In the genomic region with DNA sequence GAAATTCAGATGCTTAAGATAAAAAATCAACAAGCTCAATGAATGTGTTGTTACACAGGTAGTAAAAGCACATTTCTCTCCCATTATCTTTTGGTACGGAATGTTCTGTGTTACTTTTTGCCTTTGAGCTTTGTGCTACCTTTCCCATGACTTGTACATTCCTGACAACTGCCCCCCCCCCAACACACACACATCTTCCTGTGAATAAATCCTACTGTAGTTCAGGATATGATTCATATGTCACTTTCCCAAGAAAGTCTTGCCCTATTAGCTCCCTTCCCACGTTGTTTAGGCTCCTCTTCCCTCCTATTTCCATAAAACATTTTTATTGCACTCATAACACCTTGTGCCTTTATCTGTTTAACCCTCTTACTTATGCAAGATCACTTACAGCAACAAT, we compare ENCODE assay signal across 19 cellular contexts.
DNase-seq lines count a peak whose midpoint lies in the region; TF ChIP-seq lines count a peak whose summit lies in the region.
"Had no signal": no experiment of that assay in that cellular context is flagged by ENCODE, and none has a peak within 500 bp of the region (broad histone marks: within the 10 kb centered on the region; RNA-seq: fewer than 3 reads in every experiment).

No MANE protein-coding gene starts in this region.

- TF ChIP-seq EP300 in transverse colon (IDR thresholded peaks at IDR 0.05; ENCODE audit: low read depth): no peak

- no peaks in the 10 kb centered on the region for H3K79me2 ChIP-seq in ACC112 (ENCODE audit: control insufficient read depth, insufficient read depth, low read length, unreplicated experiment)

- no peak for TF ChIP-seq POLR2A in transverse colon (IDR thresholded peaks at IDR 0.05)

- peak overlapping the region; percentile 67 for H3K27ac ChIP-seq in ACC112 (ENCODE audit: low read depth, low read length)
- no peak overlapping the region for H3K27ac ChIP-seq in transverse colon
- H3K27ac ChIP-seq: adrenal gland; BLaER1 treated with 17β-estradiol and CSF1 and Interleukin-3, amounts not matched to agents 10 nM and 100 nM; left ventricle myocardium inferior; stomach had no signal

- intact Hi-C loops in transverse colon (cut with DNase I; ENCODE audit: low total_unique reads): no loop called here

- H3K4me1 ChIP-seq in ACC112 (ENCODE audit: control insufficient read depth, insufficient read depth, low read length, unreplicated experiment) (peaks cover 10% of the 10 kb centered on the region), transverse colon (no peaks in the 10 kb centered on the region)
- H3K4me1 ChIP-seq: adrenal gland; BLaER1 treated with 17β-estradiol and CSF1 and Interleukin-3, amounts not matched to agents 10 nM and 100 nM; left ventricle myocardium inferior; stomach had no signal

- H3K36me3 ChIP-seq in ACC112 (ENCODE audit: insufficient read depth, low read length) (no peaks in the 10 kb centered on the region), transverse colon (no peaks in the 10 kb centered on the region)
- H3K36me3 ChIP-seq: adrenal gland; BLaER1 treated with 17β-estradiol and CSF1 and Interleukin-3, amounts not matched to agents 10 nM and 100 nM; left ventricle myocardium inferior; stomach had no signal

- H3K4me3 ChIP-seq in ACC112 (ENCODE audit: low read depth, low read length) (peak overlapping the region; percentile 35; the same call in 1 of the 2 replicates), transverse colon (no peak overlapping the region)
- H3K4me3 ChIP-seq: adrenal gland; BLaER1 treated with 17β-estradiol and CSF1 and Interleukin-3, amounts not matched to agents 10 nM and 100 nM; left ventricle myocardium inferior; stomach had no signal

- whole genome bisulfite sequencing in transverse colon (ENCODE audit: low coverage in 1 of 2), 2 donors: 39 to 45% methylated on average over 2 of the region's 2 CpGs

- DNase-seq in RKO (ENCODE audit: low spot score) (peak; percentile 14), dermis microvascular lymphatic vessel endothelial cell (ENCODE audit: low read depth in 2 of 2) (peak; percentile 15 to 88), non-pigmented ciliary epithelial cell (ENCODE audit: low read depth) (peak; percentile 59), GM19240 (ENCODE audit: insufficient read length, low spot score) (no peak), GM13976 (ENCODE audit: low spot score) (no peak), transverse colon (no peak)
- DNase-seq in stimulated activated CD4-positive, alpha-beta T cell treated with anti-CD3 and anti-CD28 coated beads, Interleukin-2, amount 100 ng/mL, for 24 hours: no peak
- DNase-seq: activated gamma-delta T cell; adrenal gland; Calu3; effector memory CD4-positive, alpha-beta T cell; left ventricle myocardium inferior; NCI-H69; nephron progenitor cell; stimulated activated CD4-positive, alpha-beta T cell treated with anti-CD3 and anti-CD28 coated beads, Interleukin-4, amount 100 ng/mL, for 4 hours; stomach; T-helper 2 cell had no signal

- H2AFZ ChIP-seq in ACC112 (ENCODE audit: low read length, unreplicated experiment): no peak overlapping the region

- H3K27me3 ChIP-seq in ACC112 (ENCODE audit: insufficient read depth, low read length) (no peaks in the 10 kb centered on the region), transverse colon (no peaks in the 10 kb centered on the region)
- H3K27me3 ChIP-seq: adrenal gland; BLaER1 treated with 17β-estradiol and CSF1 and Interleukin-3, amounts not matched to agents 10 nM and 100 nM; stomach had no signal

- H3K9me3 ChIP-seq in transverse colon: no peaks in the 10 kb centered on the region
- H3K9me3 ChIP-seq: adrenal gland; BLaER1 treated with 17β-estradiol and CSF1 and Interleukin-3, amounts not matched to agents 10 nM and 100 nM; left ventricle myocardium inferior; stomach had no signal

- TF ChIP-seq CTCF in GM13976 (IDR thresholded peaks at IDR 0.05; ENCODE audit: borderline replicate concordance, control extremely low read depth, extremely low read depth, insufficient read depth, missing control alignments) (no peak), transverse colon (IDR thresholded peaks at IDR 0.05) (no peak)

- in situ Hi-C loops in GM13976 (cut with MboI; ENCODE audit: low sequenced_read_pairs, unreplicated experiment): no loop called here
- in situ Hi-C loops in transverse colon (cut with MboI; ENCODE audit: low pct_ligation_motif_present in 1 of 4, low pct_unique_long_range_greater_than_20kb in 1 of 4, low sequenced_read_pairs in 3 of 4): no loop called here

Comparison
In these comparisons a context has a peak if more than half of its experiments do, and no peak if none do; other contexts are left out.
1. DNase-seq: peak in RKO (single experiment), dermis microvascular lymphatic vessel endothelial cell (2 of 2) and non-pigmented ciliary epithelial cell (single experiment); none in GM19240 (single experiment), GM13976 (single experiment), transverse colon (single experiment) and stimulated activated CD4-positive, alpha-beta T cell treated with anti-CD3 and anti-CD28 coated beads, Interleukin-2, amount 100 ng/mL, for 24 hours (0 of 2).